10 cellular contexts compared by ENCODE assay signal in genomic region chr2:188984126-188984525, GRCh38. TPM values are rescaled to one million over a fixed set of nuclear protein-coding genes. Genes with fewer than 3 reads are reported as not detected.
DNase-seq lines count a peak whose midpoint lies in the region; ATAC-seq, FAIRE-seq and TF ChIP-seq lines count a peak whose summit lies in the region.
"Had no signal": no experiment of that assay in that cellular context is flagged by ENCODE, and none has a peak within 500 bp of the region (broad histone marks: within the 10 kb centered on the region; RNA-seq: fewer than 3 reads in every experiment).

No MANE protein-coding gene starts in this region.

- no peak for TF ChIP-seq POLR2A in suprapubic skin (IDR thresholded peaks at IDR 0.05)

- H3K4me1 ChIP-seq in GM23248 (ENCODE audit: insufficient read depth) (peaks cover 81% of the 10 kb centered on the region), adipocyte (ENCODE audit: control insufficient read depth, insufficient read depth, low read length) (peaks cover 87% of the 10 kb centered on the region), cardiac muscle cell (ENCODE audit: low read depth) (peaks cover 8% of the 10 kb centered on the region), suprapubic skin (peaks cover 6% of the 10 kb centered on the region)

- H3K36me3 ChIP-seq in GM23248 (ENCODE audit: low read depth): peaks cover 43% of the 10 kb centered on the region
- peaks cover 62% of the 10 kb centered on the region for H3K36me3 ChIP-seq in adipocyte (ENCODE audit: control insufficient read depth, insufficient read depth, low read length, severe bottlenecking)
- H3K36me3 ChIP-seq in cardiac muscle cell: no peaks in the 10 kb centered on the region
- no peaks in the 10 kb centered on the region for H3K36me3 ChIP-seq in suprapubic skin

- H3K9me2 ChIP-seq in GM23248 (ENCODE audit: insufficient read depth): no peaks in the 10 kb centered on the region

- FAIRE-seq in HTR-8/SVneo (lab: Jason Lieb, UNC): no peak

- no peaks in the 10 kb centered on the region for H3K9me3 ChIP-seq in GM23248 (ENCODE audit: low read depth)
- no peaks in the 10 kb centered on the region for H3K9me3 ChIP-seq in adipocyte (ENCODE audit: control insufficient read depth, low read length)
- no peaks in the 10 kb centered on the region for H3K9me3 ChIP-seq in cardiac muscle cell (ENCODE audit: low read depth)
- no peaks in the 10 kb centered on the region for H3K9me3 ChIP-seq in suprapubic skin

- H3K79me2 ChIP-seq in GM23248 (ENCODE audit: insufficient read depth): peaks cover 73% of the 10 kb centered on the region

- ATAC-seq in GM21367 (IDR thresholded peaks at IDR 0.05; ENCODE audit: unreplicated experiment): no peak

- TF ChIP-seq EP300 in suprapubic skin (IDR thresholded peaks at IDR 0.05): no peak

- in situ Hi-C loops in GM23248 (cut with MboI): no loop called here

- H3F3A ChIP-seq in GM23248 (ENCODE audit: insufficient read depth): peaks cover 65% of the 10 kb centered on the region

- peak; percentile 30 for TF ChIP-seq CTCF in cardiac muscle cell (IDR thresholded peaks at IDR 0.05; ENCODE audit: low read depth, low read length)
- peak in 1 of 2 donors; percentile 21 for TF ChIP-seq CTCF in suprapubic skin (IDR thresholded peaks at IDR 0.05)

- H3K9ac ChIP-seq in GM23248 (peak overlapping the region; percentile 90), adipocyte (ENCODE audit: low read length) (peak overlapping the region; percentile 99)

- H3K4me2 ChIP-seq in GM23248 (ENCODE audit: unreplicated experiment): peak overlapping the region; percentile 97

- H3K27ac ChIP-seq in GM23248 (peak overlapping the region; percentile 89), cardiac muscle cell (no peak overlapping the region), suprapubic skin (peak overlapping the region; percentile 72)

- H4K20me1 ChIP-seq in GM23248 (ENCODE audit: insufficient read depth): no peaks in the 10 kb centered on the region

- no peak overlapping the region for H2AFZ ChIP-seq in GM23248

- peak; percentile 88 for DNase-seq in GM23248
- DNase-seq in adipocyte (ENCODE audit: low read depth): peak; percentile 84
- peak in 1 of 2 donors; percentile 62 for DNase-seq in cardiac muscle cell (ENCODE audit: low read depth in 1 of 2, low spot score in 1 of 2)
- no peak for DNase-seq in suprapubic skin (ENCODE audit: low spot score in 2 of 2)
- no peak for DNase-seq in NCI-H2029 (lab: John Stamatoyannopoulos, UW)
- no peak for DNase-seq in HTR-8/SVneo (ENCODE audit: insufficient read length, low spot score)
- no peak for DNase-seq in NCI-H345 (lab: John Stamatoyannopoulos, UW)
- DNase-seq: activated CD8-positive, alpha-beta memory T cell treated with anti-CD3 and anti-CD28 coated beads, Interleukin-2, amount 50 U/mL, for 48 hours; effector CD8-positive, alpha-beta T cell had no signal

- H3K27me3 ChIP-seq in GM23248 (replicated peaks; ENCODE audit: insufficient read depth) (no peaks in the 10 kb centered on the region), adipocyte (replicated peaks; ENCODE audit: control insufficient read depth, insufficient read depth, low read length) (no peaks in the 10 kb centered on the region), cardiac muscle cell (no peaks in the 10 kb centered on the region), suprapubic skin (no peaks in the 10 kb centered on the region)

- H3K4me3 ChIP-seq in GM23248 (peak overlapping the region; percentile 85), adipocyte (ENCODE audit: low read length) (peak overlapping the region; percentile 98), cardiac muscle cell (no peak overlapping the region), suprapubic skin (no peak overlapping the region)

RNA-seq across cellular contexts. Expression of gene COL3A1, which starts 10.0 kb away (rescaled TPM):
- 2,141 and 2,153 TPM in 2 replicates for total RNA-seq in GM23248 (2014; rRNA removed; shearing (Covaris generic))
- 977 and 987 TPM in 2 replicates for polyA plus RNA-seq in GM23248 (2016; fragmentation: Nextera tagmentation; extraction: Ambion mirVana)
- total RNA-seq in cardiac muscle cell: 155 and 216 TPM in 2 replicates
- 107 and 159 TPM in 2 replicates for polyA plus RNA-seq in cardiac muscle cell
- 10 to 100 TPM; 19.2 to 73.2 (median 54.9) TPM for total RNA-seq in suprapubic skin

Comparison
In these comparisons a context has a peak if more than half of its experiments do, and no peak if none do; other contexts are left out.
1. DNase-seq: peak in GM23248 (single experiment) and adipocyte (single experiment); none in suprapubic skin (0 of 2), NCI-H2029 (single experiment), HTR-8/SVneo (single experiment) and NCI-H345 (single experiment).
2. H3K4me3 ChIP-seq: peak in GM23248 (single experiment) and adipocyte (single experiment); none in cardiac muscle cell (single experiment) and suprapubic skin (single experiment).